ENCODE assay signal across 1 cellular context in genomic region chr21:39348355-39349210, GRCh38.
TF ChIP-seq lines count a peak whose summit lies in the region.

Gene HMGN1 (minus strand): TSS chr21:39349088. CDS start chr21:39348917, 171 bp downstream.

TF ChIP-seq in HepG2, 621 proteins besides CTCF, POLR2A, EP300 and RAD21 (continued from another document and continues in another):
- TF ChIP-seq, protein P1, sequence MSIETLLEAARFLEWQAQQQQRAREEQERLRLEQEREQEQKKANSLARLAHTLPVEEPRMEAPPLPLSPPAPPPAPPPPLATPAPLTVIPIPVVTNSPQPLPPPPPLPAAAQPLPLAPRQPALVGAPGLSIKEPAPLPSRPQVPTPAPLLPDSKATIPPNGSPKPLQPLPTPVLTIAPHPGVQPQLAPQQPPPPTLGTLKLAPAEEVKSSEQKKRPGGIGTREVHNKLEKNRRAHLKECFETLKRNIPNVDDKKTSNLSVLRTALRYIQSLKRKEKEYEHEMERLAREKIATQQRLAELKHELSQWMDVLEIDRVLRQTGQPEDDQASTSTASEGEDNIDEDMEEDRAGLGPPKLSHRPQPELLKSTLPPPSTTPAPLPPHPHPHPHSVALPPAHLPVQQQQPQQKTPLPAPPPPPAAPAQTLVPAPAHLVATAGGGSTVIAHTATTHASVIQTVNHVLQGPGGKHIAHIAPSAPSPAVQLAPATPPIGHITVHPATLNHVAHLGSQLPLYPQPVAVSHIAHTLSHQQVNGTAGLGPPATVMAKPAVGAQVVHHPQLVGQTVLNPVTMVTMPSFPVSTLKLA (IDR thresholded peaks at IDR 0.05), result no peak
- TF ChIP-seq HOXD1 (CRISPR knock-in tag; IDR thresholded peaks at IDR 0.05), result 0 out of 2 replicates have a peak, but pooled peaks have one; percentile 18
- no peak for TF ChIP-seq KDM4B (CRISPR knock-in tag; IDR thresholded peaks at IDR 0.05)
- 0 out of 2 replicates have a peak, but pooled peaks have one; percentile 17 for TF ChIP-seq TFAP4 (IDR thresholded peaks at IDR 0.05; ENCODE audit: borderline replicate concordance, low read depth)
- no peak for TF ChIP-seq HNRNPK (IDR thresholded peaks at IDR 0.05; ENCODE audit: low read depth, low read length, poor library complexity, severe bottlenecking)
- peak; percentile 32; the same call in 1 of the 2 replicates for TF ChIP-seq HDAC1 (CRISPR knock-in tag; IDR thresholded peaks at IDR 0.05)
- peak; percentile 44; the same call in 1 of the 3 replicates for TF ChIP-seq MXI1 (IDR thresholded peaks at IDR 0.05; ENCODE audit: borderline replicate concordance, low read depth, low read length)
- TF ChIP-seq ZFP62 (CRISPR knock-in tag; IDR thresholded peaks at IDR 0.05), result no peak
- TF ChIP-seq ZBTB38 (CRISPR knock-in tag; IDR thresholded peaks at IDR 0.05), result peak; percentile 35; the same call in 1 of the 2 replicates
- peak; percentile 61; the same call in 1 of the 2 replicates for TF ChIP-seq SAFB2 (CRISPR knock-in tag; IDR thresholded peaks at IDR 0.05; ENCODE audit: borderline replicate concordance, low read depth)
- TF ChIP-seq, protein P2, sequence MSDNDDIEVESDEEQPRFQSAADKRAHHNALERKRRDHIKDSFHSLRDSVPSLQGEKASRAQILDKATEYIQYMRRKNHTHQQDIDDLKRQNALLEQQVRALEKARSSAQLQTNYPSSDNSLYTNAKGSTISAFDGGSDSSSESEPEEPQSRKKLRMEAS (IDR thresholded peaks at IDR 0.05), result peak; percentile 67; the same call in 1 of the 2 replicates
- peak; percentile 42; the same call in 1 of the 2 replicates for TF ChIP-seq BHLHE40 (IDR thresholded peaks at IDR 0.05; ENCODE audit: low read length)
- 0 out of 2 replicates have a peak, but pooled peaks have one; percentile 2 for TF ChIP-seq POGZ (CRISPR knock-in tag; IDR thresholded peaks at IDR 0.05)
- TF ChIP-seq ZNF619 (CRISPR knock-in tag; IDR thresholded peaks at IDR 0.05), result no peak
- no peak for TF ChIP-seq MED13 (CRISPR knock-in tag; IDR thresholded peaks at IDR 0.05)
- no peak for TF ChIP-seq SRF (IDR thresholded peaks at IDR 0.05; ENCODE audit: low read depth, low read length)
- no peak for TF ChIP-seq HOXA9 (CRISPR knock-in tag; IDR thresholded peaks at IDR 0.05; ENCODE audit: borderline replicate concordance)
- TF ChIP-seq RFXANK (CRISPR knock-in tag; IDR thresholded peaks at IDR 0.05), result no peak
- TF ChIP-seq TCF7L2 (IDR thresholded peaks at IDR 0.05; ENCODE audit: low read depth, low read length), result no peak
- peak; percentile 46; the same call in 1 of the 2 replicates for TF ChIP-seq ZNF232 (CRISPR knock-in tag; IDR thresholded peaks at IDR 0.05; ENCODE audit: borderline replicate concordance)
- TF ChIP-seq PHB2 (IDR thresholded peaks at IDR 0.05; ENCODE audit: partially characterized antibody), result no peak
- TF ChIP-seq GTF3A (CRISPR knock-in tag; conservative IDR thresholded peaks at IDR 0.05), result no peak
- TF ChIP-seq FOXP4 (CRISPR knock-in tag; IDR thresholded peaks at IDR 0.05), result no peak
- TF ChIP-seq, protein P3, sequence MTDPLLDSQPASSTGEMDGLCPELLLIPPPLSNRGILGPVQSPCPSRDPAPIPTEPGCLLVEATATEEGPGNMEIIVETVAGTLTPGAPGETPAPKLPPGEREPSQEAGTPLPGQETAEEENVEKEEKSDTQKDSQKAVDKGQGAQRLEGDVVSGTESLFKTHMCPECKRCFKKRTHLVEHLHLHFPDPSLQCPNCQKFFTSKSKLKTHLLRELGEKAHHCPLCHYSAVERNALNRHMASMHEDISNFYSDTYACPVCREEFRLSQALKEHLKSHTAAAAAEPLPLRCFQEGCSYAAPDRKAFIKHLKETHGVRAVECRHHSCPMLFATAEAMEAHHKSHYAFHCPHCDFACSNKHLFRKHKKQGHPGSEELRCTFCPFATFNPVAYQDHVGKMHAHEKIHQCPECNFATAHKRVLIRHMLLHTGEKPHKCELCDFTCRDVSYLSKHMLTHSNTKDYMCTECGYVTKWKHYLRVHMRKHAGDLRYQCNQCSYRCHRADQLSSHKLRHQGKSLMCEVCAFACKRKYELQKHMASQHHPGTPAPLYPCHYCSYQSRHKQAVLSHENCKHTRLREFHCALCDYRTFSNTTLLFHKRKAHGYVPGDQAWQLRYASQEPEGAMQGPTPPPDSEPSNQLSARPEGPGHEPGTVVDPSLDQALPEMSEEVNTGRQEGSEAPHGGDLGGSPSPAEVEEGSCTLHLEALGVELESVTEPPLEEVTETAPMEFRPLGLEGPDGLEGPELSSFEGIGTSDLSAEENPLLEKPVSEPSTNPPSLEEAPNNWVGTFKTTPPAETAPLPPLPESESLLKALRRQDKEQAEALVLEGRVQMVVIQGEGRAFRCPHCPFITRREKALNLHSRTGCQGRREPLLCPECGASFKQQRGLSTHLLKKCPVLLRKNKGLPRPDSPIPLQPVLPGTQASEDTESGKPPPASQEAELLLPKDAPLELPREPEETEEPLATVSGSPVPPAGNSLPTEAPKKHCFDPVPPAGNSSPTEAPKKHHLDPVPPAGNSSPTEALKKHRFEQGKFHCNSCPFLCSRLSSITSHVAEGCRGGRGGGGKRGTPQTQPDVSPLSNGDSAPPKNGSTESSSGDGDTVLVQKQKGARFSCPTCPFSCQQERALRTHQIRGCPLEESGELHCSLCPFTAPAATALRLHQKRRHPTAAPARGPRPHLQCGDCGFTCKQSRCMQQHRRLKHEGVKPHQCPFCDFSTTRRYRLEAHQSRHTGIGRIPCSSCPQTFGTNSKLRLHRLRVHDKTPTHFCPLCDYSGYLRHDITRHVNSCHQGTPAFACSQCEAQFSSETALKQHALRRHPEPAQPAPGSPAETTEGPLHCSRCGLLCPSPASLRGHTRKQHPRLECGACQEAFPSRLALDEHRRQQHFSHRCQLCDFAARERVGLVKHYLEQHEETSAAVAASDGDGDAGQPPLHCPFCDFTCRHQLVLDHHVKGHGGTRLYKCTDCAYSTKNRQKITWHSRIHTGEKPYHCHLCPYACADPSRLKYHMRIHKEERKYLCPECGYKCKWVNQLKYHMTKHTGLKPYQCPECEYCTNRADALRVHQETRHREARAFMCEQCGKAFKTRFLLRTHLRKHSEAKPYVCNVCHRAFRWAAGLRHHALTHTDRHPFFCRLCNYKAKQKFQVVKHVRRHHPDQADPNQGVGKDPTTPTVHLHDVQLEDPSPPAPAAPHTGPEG (CRISPR knock-in tag; IDR thresholded peaks at IDR 0.05), result peak; percentile 93
- no peak for TF ChIP-seq CREBL2 (CRISPR knock-in tag; IDR thresholded peaks at IDR 0.05; ENCODE audit: borderline replicate concordance)
- TF ChIP-seq, protein P4, sequence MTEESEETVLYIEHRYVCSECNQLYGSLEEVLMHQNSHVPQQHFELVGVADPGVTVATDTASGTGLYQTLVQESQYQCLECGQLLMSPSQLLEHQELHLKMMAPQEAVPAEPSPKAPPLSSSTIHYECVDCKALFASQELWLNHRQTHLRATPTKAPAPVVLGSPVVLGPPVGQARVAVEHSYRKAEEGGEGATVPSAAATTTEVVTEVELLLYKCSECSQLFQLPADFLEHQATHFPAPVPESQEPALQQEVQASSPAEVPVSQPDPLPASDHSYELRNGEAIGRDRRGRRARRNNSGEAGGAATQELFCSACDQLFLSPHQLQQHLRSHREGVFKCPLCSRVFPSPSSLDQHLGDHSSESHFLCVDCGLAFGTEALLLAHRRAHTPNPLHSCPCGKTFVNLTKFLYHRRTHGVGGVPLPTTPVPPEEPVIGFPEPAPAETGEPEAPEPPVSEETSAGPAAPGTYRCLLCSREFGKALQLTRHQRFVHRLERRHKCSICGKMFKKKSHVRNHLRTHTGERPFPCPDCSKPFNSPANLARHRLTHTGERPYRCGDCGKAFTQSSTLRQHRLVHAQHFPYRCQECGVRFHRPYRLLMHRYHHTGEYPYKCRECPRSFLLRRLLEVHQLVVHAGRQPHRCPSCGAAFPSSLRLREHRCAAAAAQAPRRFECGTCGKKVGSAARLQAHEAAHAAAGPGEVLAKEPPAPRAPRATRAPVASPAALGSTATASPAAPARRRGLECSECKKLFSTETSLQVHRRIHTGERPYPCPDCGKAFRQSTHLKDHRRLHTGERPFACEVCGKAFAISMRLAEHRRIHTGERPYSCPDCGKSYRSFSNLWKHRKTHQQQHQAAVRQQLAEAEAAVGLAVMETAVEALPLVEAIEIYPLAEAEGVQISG (CRISPR knock-in tag; IDR thresholded peaks at IDR 0.05), result peak; percentile 33; the same call in 1 of the 2 replicates
- TF ChIP-seq THAP7 (CRISPR knock-in tag; IDR thresholded peaks at IDR 0.05), result no peak
- no peak for TF ChIP-seq ZNF788 (CRISPR knock-in tag; IDR thresholded peaks at IDR 0.05; ENCODE audit: borderline replicate concordance)
- TF ChIP-seq SP4 (CRISPR knock-in tag; IDR thresholded peaks at IDR 0.05), result 0 out of 2 replicates have a peak, but pooled peaks have one; percentile 11
- TF ChIP-seq IKZF4 (CRISPR knock-in tag; IDR thresholded peaks at IDR 0.05; ENCODE audit: borderline replicate concordance, low read depth, not compliant biosample characterization), result no peak
- TF ChIP-seq PBX2 (CRISPR knock-in tag; IDR thresholded peaks at IDR 0.05), result no peak
- no peak for TF ChIP-seq ZNF766 (CRISPR knock-in tag; IDR thresholded peaks at IDR 0.05; ENCODE audit: borderline replicate concordance)
- TF ChIP-seq ZFX (CRISPR knock-in tag; IDR thresholded peaks at IDR 0.05; ENCODE audit: low read depth), result peak; percentile 49; the same call in 1 of the 2 replicates
- TF ChIP-seq ZNF83 (CRISPR knock-in tag; IDR thresholded peaks at IDR 0.05; ENCODE audit: borderline replicate concordance), result no peak
- TF ChIP-seq HOXA3 (CRISPR knock-in tag; IDR thresholded peaks at IDR 0.05), result peak; percentile 62
- TF ChIP-seq, protein P5, sequence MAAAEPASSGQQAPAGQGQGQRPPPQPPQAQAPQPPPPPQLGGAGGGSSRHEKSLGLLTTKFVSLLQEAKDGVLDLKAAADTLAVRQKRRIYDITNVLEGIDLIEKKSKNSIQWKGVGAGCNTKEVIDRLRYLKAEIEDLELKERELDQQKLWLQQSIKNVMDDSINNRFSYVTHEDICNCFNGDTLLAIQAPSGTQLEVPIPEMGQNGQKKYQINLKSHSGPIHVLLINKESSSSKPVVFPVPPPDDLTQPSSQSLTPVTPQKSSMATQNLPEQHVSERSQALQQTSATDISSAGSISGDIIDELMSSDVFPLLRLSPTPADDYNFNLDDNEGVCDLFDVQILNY (CRISPR knock-in tag; conservative IDR thresholded peaks at IDR 0.05), result 0 out of 2 replicates have a peak, but pooled peaks have one; percentile 21
- TF ChIP-seq REST (IDR thresholded peaks at IDR 0.05; ENCODE audit: borderline replicate concordance in 1 of 2, low read depth in 1 of 2, low read length in 2 of 2), result no peak
- TF ChIP-seq ZNF768 (CRISPR knock-in tag; IDR thresholded peaks at IDR 0.05), result no peak
- 0 out of 2 replicates have a peak, but pooled peaks have one; percentile 36 for TF ChIP-seq ZNF225 (CRISPR knock-in tag; IDR thresholded peaks at IDR 0.05)
